8 cellular contexts compared by ENCODE assay signal in the genomic region with DNA sequence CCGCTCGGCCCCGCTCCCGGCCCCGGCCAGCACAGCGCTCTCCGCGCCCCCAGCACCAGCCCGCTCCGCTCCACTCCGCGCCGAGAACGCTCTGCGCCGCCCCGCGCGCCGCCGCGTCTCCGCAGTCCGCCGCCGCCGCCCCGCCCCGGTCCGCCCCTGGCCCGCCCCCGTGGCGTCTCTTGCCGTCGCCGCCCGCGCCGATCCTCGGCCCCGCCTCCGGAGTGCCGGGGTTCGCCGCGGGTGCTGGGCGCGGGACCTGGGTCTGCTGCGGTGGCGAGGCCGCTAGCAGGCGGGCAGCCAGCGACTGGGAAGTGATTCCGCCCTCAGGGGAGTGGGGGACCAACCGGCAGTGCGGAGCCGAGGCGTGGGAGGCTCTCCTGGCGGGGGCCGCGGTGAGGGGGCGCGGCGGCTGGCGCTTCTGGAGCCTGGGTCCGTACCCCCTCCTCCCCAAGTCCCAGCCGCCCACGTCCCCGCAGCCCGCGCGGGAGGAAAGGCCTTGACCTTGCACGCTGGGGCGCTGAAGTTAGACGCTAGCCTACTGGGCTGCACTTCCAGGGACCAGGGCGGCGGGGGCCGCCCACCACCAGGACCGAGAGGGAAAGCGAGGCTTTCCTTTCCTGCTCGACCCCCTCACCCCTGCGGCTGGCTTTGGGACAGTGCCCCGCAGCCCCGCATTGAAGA. TPM values are rescaled to one million over a fixed set of nuclear protein-coding genes. Genes with fewer than 3 reads are reported as not detected.
DNase-seq lines count a peak whose midpoint lies in the region; ATAC-seq and TF ChIP-seq lines count a peak whose summit lies in the region.

A gene with protein sequence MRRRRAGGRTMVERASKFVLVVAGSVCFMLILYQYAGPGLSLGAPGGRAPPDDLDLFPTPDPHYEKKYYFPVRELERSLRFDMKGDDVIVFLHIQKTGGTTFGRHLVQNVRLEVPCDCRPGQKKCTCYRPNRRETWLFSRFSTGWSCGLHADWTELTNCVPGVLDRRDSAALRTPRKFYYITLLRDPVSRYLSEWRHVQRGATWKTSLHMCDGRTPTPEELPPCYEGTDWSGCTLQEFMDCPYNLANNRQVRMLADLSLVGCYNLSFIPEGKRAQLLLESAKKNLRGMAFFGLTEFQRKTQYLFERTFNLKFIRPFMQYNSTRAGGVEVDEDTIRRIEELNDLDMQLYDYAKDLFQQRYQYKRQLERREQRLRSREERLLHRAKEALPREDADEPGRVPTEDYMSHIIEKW (minus strand): TSS at position 93 of the 681 bp plus-strand sequence. CDS start 305 bp downstream, outside the sequence.

- H3K36me3 Mint-ChIP-seq in activated naive CD4-positive, alpha-beta T cell treated with anti-CD3 and anti-CD28 coated beads, Interleukin-2, amount 50 U/mL, for 24 hours, result peaks cover 3% of the 10 kb centered on the region

- H3K27me3 Mint-ChIP-seq in activated naive CD4-positive, alpha-beta T cell treated with anti-CD3 and anti-CD28 coated beads, Interleukin-2, amount 50 U/mL, for 24 hours, result no peaks in the 10 kb centered on the region

- peak; percentile 85 for ATAC-seq in omental fat pad (ENCODE audit: low FRiP score)

- TF ChIP-seq POLR2A in suprapubic skin (IDR thresholded peaks at IDR 0.05), result peak in 1 of 2 donors; percentile 65

- peaks cover 67% of the 10 kb centered on the region for H3K4me1 ChIP-seq in suprapubic skin

- no peak within 1 kb of the TSS for H3K27ac Mint-ChIP-seq in activated naive CD4-positive, alpha-beta T cell treated with anti-CD3 and anti-CD28 coated beads, Interleukin-2, amount 50 U/mL, for 24 hours

- H3K27me3 ChIP-seq in suprapubic skin, result no peaks in the 10 kb centered on the region

- no peak for TF ChIP-seq EP300 in suprapubic skin (IDR thresholded peaks at IDR 0.05)

- H3K4me3 Mint-ChIP-seq in activated naive CD4-positive, alpha-beta T cell treated with anti-CD3 and anti-CD28 coated beads, Interleukin-2, amount 50 U/mL, for 24 hours, result peak within 1 kb of the TSS; percentile 91

- 1% methylated on average over 15 of the region's 84 CpGs for WGBS in suprapubic skin

- H3K4me1 Mint-ChIP-seq in activated naive CD4-positive, alpha-beta T cell treated with anti-CD3 and anti-CD28 coated beads, Interleukin-2, amount 50 U/mL, for 24 hours, result peaks cover 33% of the 10 kb centered on the region

- H3K9me3 Mint-ChIP-seq in activated naive CD4-positive, alpha-beta T cell treated with anti-CD3 and anti-CD28 coated beads, Interleukin-2, amount 50 U/mL, for 24 hours, result no peaks in the 10 kb centered on the region

- no peaks in the 10 kb centered on the region for H3K9me3 ChIP-seq in suprapubic skin

- H3K4me3 ChIP-seq in LNCaP clone FGC (ENCODE audit: low read depth, low read length) (peak within 1 kb of the TSS; percentile 70), suprapubic skin (peak within 1 kb of the TSS; percentile 70)

- peak within 1 kb of the TSS; percentile 81 for H3K27ac ChIP-seq in suprapubic skin

- DNase-seq in GF-D8 (lab: John Stamatoyannopoulos, UW) (peak; percentile 44), GOT3 (lab: John Stamatoyannopoulos, UW) (peak; percentile 36), LNCaP clone FGC (ENCODE audit: low read depth) (no peak), SKM-1 treated with dmso at 0.1 percent for 144 hours (lab: John Stamatoyannopoulos, UW; ENCODE audit: unreplicated experiment) (peak; percentile 71), glomerular endothelial cell (ENCODE audit: extremely low read depth, low read depth, low spot score) (no peak), omental fat pad (ENCODE audit: low spot score) (no peak), suprapubic skin (ENCODE audit: low spot score in 2 of 2) (peak in 1 of 2 donors; percentile 88)

- H3K36me3 ChIP-seq in suprapubic skin, result no peaks in the 10 kb centered on the region

- no peak for TF ChIP-seq CTCF in LNCaP clone FGC (IDR thresholded peaks at IDR 0.05; ENCODE audit: control insufficient read depth, extremely low read depth, insufficient read depth)
- no peak for TF ChIP-seq CTCF in omental fat pad (IDR thresholded peaks at IDR 0.05)
- no peak for TF ChIP-seq CTCF in suprapubic skin (IDR thresholded peaks at IDR 0.05)

RNA-seq across cellular contexts. Expression of the gene that starts here (rescaled TPM):
- total RNA-seq in glomerular endothelial cell (33.7 and 36.7 TPM in 2 replicates), omental fat pad (10 to 100 TPM; 17.8 to 28.9 (median 24.3) TPM), suprapubic skin (10 to 100 TPM; 55.7 to 75.0 (median 67.3) TPM)

Comparison
In these comparisons a context has a peak if more than half of its experiments do, and no peak if none do; other contexts are left out.
1. DNase-seq: peak in GF-D8 (single experiment), GOT3 (single experiment) and SKM-1 treated with dmso at 0.1 percent for 144 hours (single experiment); none in LNCaP clone FGC (single experiment), glomerular endothelial cell (single experiment) and omental fat pad (single experiment).